Comparison of ENCODE assay signal across 17 cellular contexts in genomic region chrX:15194136-15194535, GRCh38.
DNase-seq lines count a peak whose midpoint lies in the region; ATAC-seq lines count a peak whose summit lies in the region.
"Had no signal": no experiment of that assay in that cellular context is flagged by ENCODE, and none has a peak within 500 bp of the region (broad histone marks: within the 10 kb centered on the region; RNA-seq: fewer than 3 reads in every experiment).

No MANE protein-coding gene starts in this region.

- H3K9ac ChIP-seq in Karpas-422 (ENCODE audit: low read length): no peak overlapping the region
- H3K9ac ChIP-seq: BLaER1 treated with 17β-estradiol and CSF1 and Interleukin-3, amounts not matched to agents 10 nM and 100 nM had no signal

- no peaks in the 10 kb centered on the region for H3K36me3 ChIP-seq in Karpas-422 (ENCODE audit: insufficient read depth, low read length)
- H3K36me3 ChIP-seq: BLaER1 treated with 17β-estradiol and CSF1 and Interleukin-3, amounts not matched to agents 10 nM and 100 nM had no signal

- H3K4me3 ChIP-seq in Karpas-422 (ENCODE audit: low read length): no peak overlapping the region
- H3K4me3 ChIP-seq: A549; BLaER1 treated with 17β-estradiol and CSF1 and Interleukin-3, amounts not matched to agents 10 nM and 100 nM; K562 had no signal

- no peaks in the 10 kb centered on the region for H3K9me2 ChIP-seq in Karpas-422 (replicated peaks; ENCODE audit: insufficient read depth, low read length)

- H3K9me3 ChIP-seq in Karpas-422 (ENCODE audit: low read length): no peaks in the 10 kb centered on the region
- H3K9me3 ChIP-seq: A549; BLaER1 treated with 17β-estradiol and CSF1 and Interleukin-3, amounts not matched to agents 10 nM and 100 nM had no signal

- H3K27me3 ChIP-seq in Karpas-422 (ENCODE audit: low read length): no peaks in the 10 kb centered on the region

- ATAC-seq in GM18873 (IDR thresholded peaks at IDR 0.05; ENCODE audit: low FRiP score, unreplicated experiment): no peak
- ATAC-seq: A549; CD8-positive, alpha-beta T cell; K562 had no signal

- H3K4me1 ChIP-seq in Karpas-422 (ENCODE audit: low read length): no peaks in the 10 kb centered on the region
- H3K4me1 ChIP-seq: A549; BLaER1 treated with 17β-estradiol and CSF1 and Interleukin-3, amounts not matched to agents 10 nM and 100 nM had no signal

- DNase-seq in DMS 273 (lab: John Stamatoyannopoulos, UW; ENCODE audit: unreplicated experiment): peak; percentile 28
- no peak for DNase-seq in DMS 273 treated with DMSO at 0.1 percent for 48 hours (lab: John Stamatoyannopoulos, UW)
- peak; percentile 21 for DNase-seq in amniotic epithelial cell (ENCODE audit: low read depth)
- peak; percentile 18 for DNase-seq in fibroblast of peridontal ligament (ENCODE audit: extremely low read depth)
- no peak for DNase-seq in COR-L47 (lab: John Stamatoyannopoulos, UW)
- no peak for DNase-seq in Karpas-422
- DNase-seq: CD8-positive, alpha-beta T cell; DMS53; DND-41; EL; H9; IMR-90 had no signal

- no peaks in the 10 kb centered on the region for H3K79me2 ChIP-seq in Karpas-422 (ENCODE audit: low read length)

- no peaks in the 10 kb centered on the region for H4K20me1 ChIP-seq in Karpas-422 (ENCODE audit: insufficient read depth, low read depth, low read length)
- H4K20me1 ChIP-seq: BLaER1 treated with 17β-estradiol and CSF1 and Interleukin-3, amounts not matched to agents 10 nM and 100 nM had no signal

- no peak overlapping the region for H3K4me2 ChIP-seq in Karpas-422 (ENCODE audit: low read depth, low read length, poor library complexity, severe bottlenecking)
- H3K4me2 ChIP-seq: A549; BLaER1 treated with 17β-estradiol and CSF1 and Interleukin-3, amounts not matched to agents 10 nM and 100 nM had no signal

- no peak overlapping the region for H3K27ac ChIP-seq in Karpas-422 (ENCODE audit: low read length)
- H3K27ac ChIP-seq: 22Rv1; A549; BLaER1 treated with 17β-estradiol and CSF1 and Interleukin-3, amounts not matched to agents 10 nM and 100 nM had no signal

- no peak overlapping the region for H2AFZ ChIP-seq in Karpas-422 (ENCODE audit: low read length)

Comparison
In these comparisons a context has a peak if more than half of its experiments do, and no peak if none do; other contexts are left out.
1. DNase-seq: peak in DMS 273 (single experiment), amniotic epithelial cell (single experiment) and fibroblast of peridontal ligament (single experiment); none in DMS 273 treated with DMSO at 0.1 percent for 48 hours (single experiment), COR-L47 (single experiment) and Karpas-422 (single experiment).